Comparison of ENCODE assay signal across 8 cellular contexts in the genomic region with DNA sequence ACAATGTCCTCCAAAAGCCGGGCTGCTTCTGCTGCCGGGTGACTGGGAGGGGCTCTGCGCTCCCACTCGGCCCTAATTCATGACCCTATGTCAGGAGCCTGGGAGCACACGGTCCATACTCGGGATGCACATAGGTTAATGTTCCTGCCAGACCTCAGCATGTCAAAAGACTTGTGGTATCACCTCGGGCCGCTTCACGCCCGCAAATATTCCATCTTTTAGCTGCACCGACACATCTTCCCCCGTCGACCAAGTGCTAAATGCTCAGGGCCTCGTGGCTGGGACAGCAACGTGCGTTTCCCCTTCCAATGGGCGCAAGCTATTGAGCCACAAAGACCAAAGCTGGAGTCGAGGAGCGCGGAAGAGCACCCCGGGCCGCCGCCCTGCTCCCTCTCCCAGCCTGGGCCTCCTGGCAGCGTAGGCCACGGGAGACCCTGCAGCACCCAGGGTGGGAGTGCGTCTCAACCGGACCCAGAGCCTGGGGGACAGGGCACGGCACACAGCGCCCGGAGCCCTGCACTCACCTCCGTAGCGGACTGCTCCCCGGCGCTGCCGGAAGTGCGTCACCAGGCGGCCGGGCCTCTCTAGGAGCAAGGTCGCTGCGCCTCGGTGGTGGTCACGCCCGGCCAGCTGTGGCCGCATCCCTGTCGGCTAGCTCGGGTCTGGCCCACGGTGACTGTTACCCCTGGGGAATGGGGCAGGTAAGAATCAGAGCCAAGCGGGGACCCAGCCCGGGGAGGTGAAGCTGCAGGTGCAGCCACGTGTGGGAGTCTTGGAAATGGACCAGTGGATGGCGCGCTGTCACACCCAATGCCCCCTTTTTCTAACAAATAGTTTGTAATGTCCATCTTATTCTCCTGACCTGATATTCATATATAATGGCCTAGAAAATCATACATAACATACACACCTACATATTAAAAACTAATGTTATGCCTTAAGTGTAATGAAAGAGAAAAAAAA. TPM values are rescaled to one million over a fixed set of nuclear protein-coding genes. Genes with fewer than 3 reads are reported as not detected.
A peak's percentile ranks its signal among the peaks of the same experiment; 100 is the strongest.
DNase-seq lines count a peak whose midpoint lies in the region; ATAC-seq and TF ChIP-seq lines count a peak whose summit lies in the region.

Gene ZNF23, minus strand, starts transcription at position 562 of the 963 bp plus-strand sequence. CDS start 5,451 bp downstream, outside the sequence.

- DNase-seq in CD8-positive, alpha-beta memory T cell, result peak; percentile 61 to 79 (median 70)
- DNase-seq in NOMO-1 treated with DMSO at 0.1 percent for 48 hours (lab: John Stamatoyannopoulos, UW; ENCODE audit: unreplicated experiment) (peak; percentile 63), endothelial cell (ENCODE audit: low spot score) (peak; percentile 80), midbrain (lab: John Stamatoyannopoulos, UW) (peak; percentile 88)
- peak; percentile 90 for DNase-seq in activated CD8-positive, alpha-beta memory T cell treated with anti-CD3 and anti-CD28 coated beads, Interleukin-2, amount 50 U/mL, for 48 hours
- peak; percentile 66 to 70 for DNase-seq in stimulated activated CD8-positive, alpha-beta memory T cell treated with anti-CD3 and anti-CD28 coated beads, Interleukin-15, amount 100 ng/mL, for 48 hours (ENCODE audit: low read depth in 2 of 2)

- CTCF ChIA-PET in CD8-positive, alpha-beta memory T cell (lab: Charles Lee), result interaction anchor here (0.8 to 1.8 kb wide), 4 partner anchors 20 to 149 kb away, joined by 3 to 14 read pairs (median 5); no protein-coding TSS in a partner anchor

- H3K27ac ChIP-seq in CD8-positive, alpha-beta memory T cell (ENCODE audit: low read depth, low read length), result peak within 1 kb of the TSS; percentile 90

- no peaks in the 10 kb centered on the region for H3K27me3 ChIP-seq in CD8-positive, alpha-beta memory T cell (ENCODE audit: insufficient read depth, low read length, poor library complexity, severe bottlenecking)

- no peak for TF ChIP-seq CTCF in endothelial cell (IDR thresholded peaks at IDR 0.05; ENCODE audit: unreplicated experiment)

- POLR2A ChIA-PET in CD8-positive, alpha-beta memory T cell (lab: Charles Lee), result interaction anchor here (0.5 to 1.9 kb wide), 4 partner anchors 22 to 432 kb away, joined by 3 to 14 read pairs (median 3); no protein-coding TSS in a partner anchor

- H3K4me1 Mint-ChIP-seq in CD8-positive, alpha-beta memory T cell, result peaks cover 18 to 41% (median 32%) of the 10 kb centered on the region in 3 donors
- H3K4me1 Mint-ChIP-seq in endothelial cell (ENCODE audit: unreplicated experiment), result peaks cover 3% of the 10 kb centered on the region

- peaks cover 9% of the 10 kb centered on the region for H3K4me1 ChIP-seq in CD8-positive, alpha-beta memory T cell (ENCODE audit: insufficient read depth, low read length)

- H3K36me3 ChIP-seq in CD8-positive, alpha-beta memory T cell (ENCODE audit: insufficient read depth, low read length), result no peaks in the 10 kb centered on the region

- H3K27ac Mint-ChIP-seq in CD8-positive, alpha-beta memory T cell, result peak within 1 kb of the TSS; percentile 86 to 99 (median 96)
- peak within 1 kb of the TSS; percentile 57 for H3K27ac Mint-ChIP-seq in endothelial cell (ENCODE audit: unreplicated experiment)

- peak; percentile 98 for ATAC-seq in GM19372 (IDR thresholded peaks at IDR 0.05; ENCODE audit: low read depth, unreplicated experiment)
- ATAC-seq in HG03521 (IDR thresholded peaks at IDR 0.05; ENCODE audit: unreplicated experiment), result peak; percentile 98

- peaks cover 0 to 10% (median 0%) of the 10 kb centered on the region in 3 donors for H3K36me3 Mint-ChIP-seq in CD8-positive, alpha-beta memory T cell
- H3K36me3 Mint-ChIP-seq in endothelial cell (ENCODE audit: low read depth, unreplicated experiment), result no peaks in the 10 kb centered on the region

- H3K4me3 ChIP-seq in CD8-positive, alpha-beta memory T cell (ENCODE audit: low read length), result peak within 1 kb of the TSS; percentile 88

- H3K4me3 Mint-ChIP-seq in CD8-positive, alpha-beta memory T cell, result peak within 1 kb of the TSS; percentile 87 to 99 (median 93)
- peak within 1 kb of the TSS; percentile 98 for H3K4me3 Mint-ChIP-seq in endothelial cell (ENCODE audit: unreplicated experiment)

- no peaks in the 10 kb centered on the region for H3K9me3 ChIP-seq in CD8-positive, alpha-beta memory T cell (ENCODE audit: low read length)

- no peaks in the 10 kb centered on the region for H3K27me3 Mint-ChIP-seq in CD8-positive, alpha-beta memory T cell
- H3K27me3 Mint-ChIP-seq in endothelial cell (ENCODE audit: unreplicated experiment), result no peaks in the 10 kb centered on the region

- no peaks in the 10 kb centered on the region for H3K9me3 Mint-ChIP-seq in CD8-positive, alpha-beta memory T cell
- H3K9me3 Mint-ChIP-seq in endothelial cell (ENCODE audit: unreplicated experiment), result no peaks in the 10 kb centered on the region

RNA-seq across cellular contexts. Expression of gene ZNF23, which starts in this region (rescaled TPM):
- total RNA-seq in CD8-positive, alpha-beta memory T cell, result 1 to 10 TPM; 9.2 to 9.4 TPM
- polyA plus RNA-seq in CD8-positive, alpha-beta memory T cell, result 8.2 TPM
- total RNA-seq in endothelial cell (ENCODE audit: unreplicated experiment), result 8.3 TPM

Comparison
In these comparisons a context has a peak if more than half of its experiments do, and no peak if none do; other contexts are left out.
1. Peak in every context shown above with its lines: DNase-seq, ATAC-seq, H3K4me3 ChIP-seq and H3K27ac ChIP-seq.